8 cellular contexts compared by ENCODE assay signal in genomic region chr16:68776821-68777485, GRCh38. TPM values are rescaled to one million over a fixed set of nuclear protein-coding genes. Genes with fewer than 3 reads are reported as not detected.
DNase-seq lines count a peak whose midpoint lies in the region; ATAC-seq, FAIRE-seq and TF ChIP-seq lines count a peak whose summit lies in the region.

No MANE protein-coding gene starts in this region.

- DNase-seq in endodermal cell = no peak
- no peak for DNase-seq in HCEC 1CT
- DNase-seq in small intestine = no peak
- DNase-seq in NCI-H1930 (lab: John Stamatoyannopoulos, UW) = no peak

- TF ChIP-seq EP300 in gastroesophageal sphincter (IDR thresholded peaks at IDR 0.05) = no peak

- H3K27me3 Mint-ChIP-seq in endodermal cell (ENCODE audit: insufficient read depth) = no peaks in the 10 kb centered on the region

- 94 to 100% methylated on average over 3 to 6 of the region's 6 CpGs for WGBS in endodermal cell (ENCODE audit: insufficient coverage in 1 of 2, insufficient read length in 1 of 2), 2 experiments
- 65 to 74% (median 67%) methylated on average over 6 of the region's 6 CpGs for WGBS in small intestine, 3 donors
- 68 to 74% methylated on average over 5 to 6 of the region's 6 CpGs for WGBS in gastroesophageal sphincter (ENCODE audit: low coverage in 1 of 2), 2 donors

- H3K9me3 Mint-ChIP-seq in endodermal cell = no peaks in the 10 kb centered on the region

- H3K27me3 ChIP-seq in endodermal cell (ENCODE audit: control insufficient read depth, insufficient read depth, low read length, poor library complexity, severe bottlenecking) = no peaks in the 10 kb centered on the region
- peaks cover 0 to 1% of the 10 kb centered on the region in 2 donors for H3K27me3 ChIP-seq in small intestine (ENCODE audit: control insufficient read depth in 2 of 2, insufficient read depth in 2 of 2, low read length in 2 of 2)
- H3K27me3 ChIP-seq in gastroesophageal sphincter = no peaks in the 10 kb centered on the region

- H3K36me3 ChIP-seq in endodermal cell (ENCODE audit: control insufficient read depth, insufficient read depth, low read length) (no peaks in the 10 kb centered on the region), small intestine (ENCODE audit: control insufficient read depth in 2 of 2, insufficient read depth in 2 of 2, low read length in 2 of 2) (peaks cover 0 to 12% of the 10 kb centered on the region in 2 donors), gastroesophageal sphincter (no peaks in the 10 kb centered on the region)

- peak; percentile 88 for ATAC-seq in GM18498 (IDR thresholded peaks at IDR 0.05; ENCODE audit: unreplicated experiment)
- ATAC-seq in GM21526 (IDR thresholded peaks at IDR 0.05; ENCODE audit: low FRiP score, unreplicated experiment) = peak; percentile 74
- ATAC-seq in HG03558 (IDR thresholded peaks at IDR 0.05; ENCODE audit: extremely low read depth, unreplicated experiment) = peak; percentile 71
- no peak for ATAC-seq in gastroesophageal sphincter

- peaks cover 10% of the 10 kb centered on the region for H3K36me3 Mint-ChIP-seq in endodermal cell (ENCODE audit: low read depth)

- no peak for TF ChIP-seq POLR2A in gastroesophageal sphincter (IDR thresholded peaks at IDR 0.05)

- no peak overlapping the region for H3K4me3 Mint-ChIP-seq in endodermal cell

- no peak overlapping the region for H3K9ac ChIP-seq in endodermal cell (ENCODE audit: extremely low read depth, low read length, poor library complexity, severe bottlenecking)

- no peak overlapping the region for H3K27ac ChIP-seq in endodermal cell (ENCODE audit: low read depth, low read length)
- no peak overlapping the region for H3K27ac ChIP-seq in small intestine (ENCODE audit: low read depth in 1 of 2, low read length in 1 of 2)
- H3K27ac ChIP-seq in gastroesophageal sphincter = no peak overlapping the region

- FAIRE-seq in small intestine (lab: Jason Lieb, UNC) = no peak

- TF ChIP-seq CTCF in endodermal cell (conservative IDR thresholded peaks at IDR 0.05) (no peak), gastroesophageal sphincter (IDR thresholded peaks at IDR 0.05) (no peak)

- H3K4me3 ChIP-seq in endodermal cell (ENCODE audit: low read length) = no peak overlapping the region
- H3K4me3 ChIP-seq in small intestine (ENCODE audit: low read depth in 1 of 2, low read length in 2 of 2) = no peak overlapping the region
- no peak overlapping the region for H3K4me3 ChIP-seq in gastroesophageal sphincter

- H3K4me1 Mint-ChIP-seq in endodermal cell = peaks cover 30% of the 10 kb centered on the region

- H3K27ac Mint-ChIP-seq in endodermal cell = peak overlapping the region; percentile 45

- no peaks in the 10 kb centered on the region for H3K4me1 ChIP-seq in endodermal cell (ENCODE audit: control insufficient read depth, insufficient read depth, low read length)
- H3K4me1 ChIP-seq in small intestine (ENCODE audit: control insufficient read depth in 2 of 2, insufficient read depth in 1 of 2, low read depth in 1 of 2, low read length in 1 of 2) = no peaks in the 10 kb centered on the region
- no peaks in the 10 kb centered on the region for H3K4me1 ChIP-seq in gastroesophageal sphincter

- no peaks in the 10 kb centered on the region for H3K9me3 ChIP-seq in endodermal cell (ENCODE audit: control insufficient read depth, low read length)
- H3K9me3 ChIP-seq in small intestine (ENCODE audit: control insufficient read depth, low read depth) = no peaks in the 10 kb centered on the region
- no peaks in the 10 kb centered on the region for H3K9me3 ChIP-seq in gastroesophageal sphincter

RNA-seq across cellular contexts. Expression of gene CDH1, which starts 39.9 kb away (rescaled TPM):
- total RNA-seq in endodermal cell = 100 to 1,000 TPM; 118 to 123 TPM
- polyA plus RNA-seq in endodermal cell (2013, experiment 1 of 2) = 10.8 TPM
- polyA plus RNA-seq in endodermal cell (2013, experiment 2 of 2) = 4.7 TPM
- polyA plus RNA-seq in small intestine = 100 to 1,000 TPM in 1 of 3 donors, 10 to 100 TPM in 2; 76.2 to 119 (median 99.3) TPM
- 10 to 100 TPM in 1 of 4 donors, 1 to 10 TPM in 1, under 1 TPM in 2; 0.13 to 12.0 (median 1.2) TPM for total RNA-seq in gastroesophageal sphincter

Comparison
In these comparisons a context has a peak if more than half of its experiments do, and no peak if none do; other contexts are left out.
1. RNA of gene CDH1, which starts 39.9 kb away (total RNA-seq): 118 to 123 TPM in endodermal cell; 0.13 to 12.0 TPM in gastroesophageal sphincter; every median in the first group is over 4 times any median in the second.